In the genomic region with DNA sequence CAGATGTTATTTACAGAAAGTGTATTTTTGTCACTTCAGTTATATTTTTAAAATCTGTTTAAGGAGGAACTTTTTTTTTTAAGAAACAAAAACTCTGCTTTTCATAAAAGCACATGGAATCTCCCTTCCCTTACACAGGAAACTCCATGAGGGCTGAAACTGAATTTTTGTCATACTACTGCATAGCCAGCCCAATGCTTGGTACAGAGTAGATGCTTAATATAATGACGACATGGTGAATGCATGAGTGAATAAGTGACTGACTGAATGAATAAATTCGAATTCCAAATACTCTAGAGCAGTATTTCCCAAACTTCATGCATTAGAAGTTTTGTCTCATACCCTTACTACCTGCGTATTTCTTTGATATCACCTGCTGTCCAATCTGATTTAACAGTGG, we compare ENCODE assay signal across 31 cellular contexts.
"Had no signal": no experiment of that assay in that cellular context is flagged by ENCODE, and none has a peak within 500 bp of the region (broad histone marks: within the 10 kb centered on the region; RNA-seq: fewer than 3 reads in every experiment).

No MANE protein-coding gene starts in this region.

- H3K4me3 ChIP-seq: cardiac muscle cell, Peyer's patch, SJSA1 had no signal

- H3K36me3 Mint-ChIP-seq: activated naive CD4-positive, alpha-beta T cell treated with anti-CD3 and anti-CD28 coated beads, Interleukin-2, amount 10 ng/mL, durations not matched to agents 7 days and 5 days had no signal

- H3K4me3 Mint-ChIP-seq: activated CD4-positive, alpha-beta memory T cell treated with anti-CD3 and anti-CD28 coated beads for 36 hours; activated CD4-positive, alpha-beta T cell treated with anti-CD3 and anti-CD28 coated beads for 36 hours; activated CD4-positive, alpha-beta T cell treated with anti-CD3 and anti-CD28 coated beads, Interleukin-2, amount 10 ng/mL, durations not matched to agents 7 days and 5 days; activated naive CD4-positive, alpha-beta T cell treated with anti-CD3 and anti-CD28 coated beads, Interleukin-2, amount 10 ng/mL, durations not matched to agents 7 days and 5 days; activated naive CD8-positive, alpha-beta T cell; activated naive CD8-positive, alpha-beta T cell treated with anti-CD3 and anti-CD28 coated beads, Interleukin-2, amount 50 U/mL, for 24 hours; activated T-cell treated with anti-CD3 and anti-CD28 coated beads, Interleukin-2, amount 50 U/mL, for 4 hours; activated T-helper 1 cell treated with anti-CD3 and anti-CD28 coated beads, Interleukin-12 subunit alpha, Interleukin-12 subunit beta, Interleukin-2, Interleukin-4 antibody, amounts not matched to agents 30 ng/mL and 10 ng/mL and 1 ng/mL, durations not matched to agents 14 hours and 24 hours and 36 hours; central memory CD8-positive, alpha-beta T cell; T-helper 1 cell treated with Interleukin-12 subunit alpha and Interleukin-12 subunit beta and Interleukin-4 antibody, amounts not matched to agents 30 μg/mL and 1 μg/mL, for 36 hours; T-helper 2 cell treated with Interferon-gamma antibody and Interleukin-4, amounts not matched to agents 5 μg/mL and 100 μg/mL, for 36 hours had no signal

- H3K27ac Mint-ChIP-seq: activated CD4-positive, alpha-beta memory T cell treated with anti-CD3 and anti-CD28 coated beads for 36 hours; activated CD4-positive, alpha-beta T cell treated with anti-CD3 and anti-CD28 coated beads for 36 hours; activated CD4-positive, alpha-beta T cell treated with anti-CD3 and anti-CD28 coated beads, Interleukin-2, amount 10 ng/mL, durations not matched to agents 7 days and 5 days; activated naive CD4-positive, alpha-beta T cell treated with anti-CD3 and anti-CD28 coated beads, Interleukin-2, amount 10 ng/mL, durations not matched to agents 7 days and 5 days; activated naive CD8-positive, alpha-beta T cell; activated naive CD8-positive, alpha-beta T cell treated with anti-CD3 and anti-CD28 coated beads, Interleukin-2, amount 50 U/mL, for 24 hours; activated T-helper 1 cell treated with anti-CD3 and anti-CD28 coated beads, Interleukin-12 subunit alpha, Interleukin-12 subunit beta, Interleukin-2, Interleukin-4 antibody, amounts not matched to agents 30 ng/mL and 10 ng/mL and 1 ng/mL, durations not matched to agents 14 hours and 24 hours and 36 hours; T-helper 1 cell treated with Interleukin-12 subunit alpha and Interleukin-12 subunit beta and Interleukin-4 antibody, amounts not matched to agents 30 μg/mL and 1 μg/mL, for 36 hours; T-helper 2 cell treated with Interferon-gamma antibody and Interleukin-4, amounts not matched to agents 5 μg/mL and 100 μg/mL, for 36 hours had no signal

- DNase-seq: activated CD4-positive, alpha-beta memory T cell treated with anti-CD3 and anti-CD28 coated beads for 36 hours; activated CD4-positive, alpha-beta T cell treated with anti-CD3 and anti-CD28 coated beads for 36 hours; activated CD4-positive, alpha-beta T cell treated with anti-CD3 and anti-CD28 coated beads, Interleukin-2, amount 10 ng/mL, durations not matched to agents 7 days and 5 days; activated CD8-positive, alpha-beta memory T cell treated with anti-CD3 and anti-CD28 coated beads, Interleukin-2, amount 50 U/mL, for 4 hours; activated effector memory CD4-positive, alpha-beta T cell treated with Interleukin-2 at 50 U/mL for 16 hours; activated naive CD4-positive, alpha-beta T cell treated with anti-CD3 and anti-CD28 coated beads, Interleukin-2, amount 10 ng/mL, durations not matched to agents 7 days and 5 days; activated naive CD8-positive, alpha-beta T cell treated with anti-CD3 and anti-CD28 coated beads, Interleukin-2, amount 50 U/mL, for 24 hours; activated T-cell treated with anti-CD3 and anti-CD28 coated beads for 4 hours; activated T-cell treated with anti-CD3 and anti-CD28 coated beads, Interleukin-2, amount 50 U/mL, for 4 hours; anterior cingulate cortex; Karpas-422; NCI-H1105; NCI-H1417 treated with DMSO at 0.1 percent for 48 hours; NCI-H187 treated with DMSO at 0.1 percent for 48 hours; NCI-H2081; NCI-H345; NCI-H524 treated with DMSO at 0.1 percent for 48 hours; NCI-H748 treated with DMSO at 0.1 percent for 48 hours; NK-92 treated with Interleukin-12 subunit alpha and Interleukin-12 subunit beta, amount 100 ng/mL, for 24 hours; PC-3; Peyer's patch; RPMI8226; SHP77 treated with DMSO at 0.1 percent for 48 hours; SK-N-SH had no signal

- H3K4me1 Mint-ChIP-seq: activated CD4-positive, alpha-beta T cell treated with anti-CD3 and anti-CD28 coated beads for 36 hours; activated CD4-positive, alpha-beta T cell treated with anti-CD3 and anti-CD28 coated beads, Interleukin-2, amount 10 ng/mL, durations not matched to agents 7 days and 5 days; activated naive CD4-positive, alpha-beta T cell treated with anti-CD3 and anti-CD28 coated beads, Interleukin-2, amount 10 ng/mL, durations not matched to agents 7 days and 5 days; activated naive CD8-positive, alpha-beta T cell treated with anti-CD3 and anti-CD28 coated beads, Interleukin-2, amount 50 U/mL, for 24 hours had no signal

- H3K9me3 Mint-ChIP-seq: activated naive CD4-positive, alpha-beta T cell treated with anti-CD3 and anti-CD28 coated beads, Interleukin-2, amount 10 ng/mL, durations not matched to agents 7 days and 5 days; activated naive CD8-positive, alpha-beta T cell treated with anti-CD3 and anti-CD28 coated beads, Interleukin-2, amount 50 U/mL, for 24 hours; activated T-cell treated with anti-CD3 and anti-CD28 coated beads, Interleukin-2, amount 50 U/mL, for 4 hours; activated T-helper 1 cell treated with anti-CD3 and anti-CD28 coated beads, Interleukin-12 subunit alpha, Interleukin-12 subunit beta, Interleukin-2, Interleukin-4 antibody, amounts not matched to agents 30 ng/mL and 10 ng/mL and 1 ng/mL, durations not matched to agents 14 hours and 24 hours and 36 hours; central memory CD8-positive, alpha-beta T cell had no signal

- H3K27me3 Mint-ChIP-seq: activated CD4-positive, alpha-beta memory T cell treated with anti-CD3 and anti-CD28 coated beads for 36 hours; activated CD4-positive, alpha-beta T cell treated with anti-CD3 and anti-CD28 coated beads for 36 hours; activated CD4-positive, alpha-beta T cell treated with anti-CD3 and anti-CD28 coated beads, Interleukin-2, amount 10 ng/mL, durations not matched to agents 7 days and 5 days; activated naive CD4-positive, alpha-beta T cell treated with anti-CD3 and anti-CD28 coated beads, Interleukin-2, amount 10 ng/mL, durations not matched to agents 7 days and 5 days; activated naive CD8-positive, alpha-beta T cell; activated naive CD8-positive, alpha-beta T cell treated with anti-CD3 and anti-CD28 coated beads, Interleukin-2, amount 50 U/mL, for 24 hours; central memory CD8-positive, alpha-beta T cell had no signal
